ENCODE assay signal across 2 cellular contexts in the genomic region with DNA sequence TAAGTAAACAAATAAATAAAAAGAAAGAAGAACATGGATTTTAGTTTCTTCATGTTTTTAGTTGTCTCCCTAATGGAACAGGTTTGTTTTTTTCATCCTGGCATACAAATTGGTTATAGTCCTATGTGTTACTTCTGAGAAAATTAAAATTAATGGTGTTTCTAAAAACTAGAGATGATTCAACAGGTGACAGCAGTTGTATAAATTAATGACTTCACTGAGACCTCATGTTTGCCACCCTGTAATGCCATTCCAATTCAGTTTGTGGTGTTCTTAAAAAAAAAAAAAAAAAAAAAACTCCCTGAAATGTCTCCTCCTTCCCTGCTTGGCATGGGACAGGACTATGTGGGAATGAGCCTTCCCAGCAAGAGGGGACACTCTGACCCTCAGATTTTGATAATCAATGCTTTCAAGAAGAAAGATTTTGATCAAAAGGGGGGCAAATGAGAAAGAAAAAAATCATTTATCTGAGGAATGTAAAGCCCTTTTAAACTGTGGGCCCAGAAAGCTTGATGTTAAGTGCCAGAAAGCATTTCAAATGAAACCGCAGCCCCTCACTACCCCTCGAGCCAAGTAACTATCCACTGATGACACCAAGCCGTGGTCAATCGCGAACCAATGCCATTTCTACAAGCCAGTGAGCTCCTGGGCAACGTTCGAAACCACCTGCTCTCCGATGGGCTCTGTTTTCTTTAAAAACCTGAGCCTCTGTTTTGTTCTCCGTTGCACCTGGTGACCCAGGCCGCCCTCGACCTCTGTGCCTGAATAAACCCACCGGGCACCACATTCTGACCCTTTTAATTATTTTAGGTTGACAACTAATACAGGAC.
TF ChIP-seq lines count a peak whose summit lies in the region.

No MANE protein-coding gene starts in this region.

TF ChIP-seq in SK-N-SH, 30 proteins besides CTCF, POLR2A, EP300 and RAD21:
- TF ChIP-seq, protein P1, sequence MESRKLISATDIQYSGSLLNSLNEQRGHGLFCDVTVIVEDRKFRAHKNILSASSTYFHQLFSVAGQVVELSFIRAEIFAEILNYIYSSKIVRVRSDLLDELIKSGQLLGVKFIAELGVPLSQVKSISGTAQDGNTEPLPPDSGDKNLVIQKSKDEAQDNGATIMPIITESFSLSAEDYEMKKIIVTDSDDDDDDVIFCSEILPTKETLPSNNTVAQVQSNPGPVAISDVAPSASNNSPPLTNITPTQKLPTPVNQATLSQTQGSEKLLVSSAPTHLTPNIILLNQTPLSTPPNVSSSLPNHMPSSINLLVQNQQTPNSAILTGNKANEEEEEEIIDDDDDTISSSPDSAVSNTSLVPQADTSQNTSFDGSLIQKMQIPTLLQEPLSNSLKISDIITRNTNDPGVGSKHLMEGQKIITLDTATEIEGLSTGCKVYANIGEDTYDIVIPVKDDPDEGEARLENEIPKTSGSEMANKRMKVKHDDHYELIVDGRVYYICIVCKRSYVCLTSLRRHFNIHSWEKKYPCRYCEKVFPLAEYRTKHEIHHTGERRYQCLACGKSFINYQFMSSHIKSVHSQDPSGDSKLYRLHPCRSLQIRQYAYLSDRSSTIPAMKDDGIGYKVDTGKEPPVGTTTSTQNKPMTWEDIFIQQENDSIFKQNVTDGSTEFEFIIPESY (IDR thresholded peaks at IDR 0.05; ENCODE audit: borderline replicate concordance, low read depth) = no peak
- TF ChIP-seq IRF3 (IDR thresholded peaks at IDR 0.05; ENCODE audit: low read depth, low read length) (no peak), TAF1 (IDR thresholded peaks at IDR 0.05; ENCODE audit: borderline replicate concordance, low read depth, low read length) (no peak), FOXM1 (IDR thresholded peaks at IDR 0.05; ENCODE audit: low read depth) (no peak), JUND (IDR thresholded peaks at IDR 0.05) (no peak), GABPA (IDR thresholded peaks at IDR 0.05; ENCODE audit: low read depth) (no peak), SMC3 (IDR thresholded peaks at IDR 0.05; ENCODE audit: low read depth, low read length) (no peak), MEF2A (IDR thresholded peaks at IDR 0.05; ENCODE audit: borderline replicate concordance, low read depth) (no peak), RFX5 (IDR thresholded peaks at IDR 0.05; ENCODE audit: low read length) (no peak), TCF12 (IDR thresholded peaks at IDR 0.05) (no peak), NRF1 (IDR thresholded peaks at IDR 0.05; ENCODE audit: low read depth, low read length) (no peak), NFIC (IDR thresholded peaks at IDR 0.05; ENCODE audit: borderline replicate concordance) (no peak), FOSL2 (IDR thresholded peaks at IDR 0.05; ENCODE audit: borderline replicate concordance, low read depth) (no peak), CHD2 (IDR thresholded peaks at IDR 0.05; ENCODE audit: low read length, partially characterized antibody) (no peak), ELF1 (IDR thresholded peaks at IDR 0.05) (no peak), MXI1 (IDR thresholded peaks at IDR 0.05; ENCODE audit: low read depth, low read length) (no peak), EZH2phosphoT487 (IDR thresholded peaks at IDR 0.05; ENCODE audit: borderline replicate concordance, low read depth) (no peak), FOXJ3 (CRISPR knock-in tag; IDR thresholded peaks at IDR 0.05) (no peak)
- TF ChIP-seq, protein P2, sequence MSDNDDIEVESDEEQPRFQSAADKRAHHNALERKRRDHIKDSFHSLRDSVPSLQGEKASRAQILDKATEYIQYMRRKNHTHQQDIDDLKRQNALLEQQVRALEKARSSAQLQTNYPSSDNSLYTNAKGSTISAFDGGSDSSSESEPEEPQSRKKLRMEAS (IDR thresholded peaks at IDR 0.05; ENCODE audit: low read depth) = no peak
TF ChIP-seq in SK-N-SH: peak in this region for 0.

TF ChIP-seq in SK-N-SH treated with all-trans-retinoic acid at 6 μM for 48 hours, 23 proteins besides CTCF, POLR2A, EP300 and RAD21 (continued from another document):
- TF ChIP-seq, protein P3, sequence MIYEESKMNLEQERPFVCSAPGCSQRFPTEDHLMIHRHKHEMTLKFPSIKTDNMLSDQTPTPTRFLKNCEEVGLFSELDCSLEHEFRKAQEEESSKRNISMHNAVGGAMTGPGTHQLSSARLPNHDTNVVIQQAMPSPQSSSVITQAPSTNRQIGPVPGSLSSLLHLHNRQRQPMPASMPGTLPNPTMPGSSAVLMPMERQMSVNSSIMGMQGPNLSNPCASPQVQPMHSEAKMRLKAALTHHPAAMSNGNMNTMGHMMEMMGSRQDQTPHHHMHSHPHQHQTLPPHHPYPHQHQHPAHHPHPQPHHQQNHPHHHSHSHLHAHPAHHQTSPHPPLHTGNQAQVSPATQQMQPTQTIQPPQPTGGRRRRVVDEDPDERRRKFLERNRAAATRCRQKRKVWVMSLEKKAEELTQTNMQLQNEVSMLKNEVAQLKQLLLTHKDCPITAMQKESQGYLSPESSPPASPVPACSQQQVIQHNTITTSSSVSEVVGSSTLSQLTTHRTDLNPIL (CRISPR knock-in tag; IDR thresholded peaks at IDR 0.05; ENCODE audit: low read depth) = no peak
- no peak for TF ChIP-seq ZC3H10 (CRISPR knock-in tag; IDR thresholded peaks at IDR 0.05)
